ENCODE assay signal across 1 cellular context in genomic region chr6:144619983-144620382, GRCh38.
TF ChIP-seq lines count a peak whose summit lies in the region.

No MANE protein-coding gene starts in this region.

TF ChIP-seq in HEK293, 187 proteins besides CTCF, POLR2A, EP300 and RAD21 (continued from another document and continues in another):
- TF ChIP-seq ZNF48 (tag by site-specific recombination; IDR thresholded peaks at IDR 0.05) (no peak), KLF9 (tag by site-specific recombination; IDR thresholded peaks at IDR 0.05; ENCODE audit: low read depth) (no peak), ZNF707 (tag by site-specific recombination; IDR thresholded peaks at IDR 0.05) (no peak), ZNF792 (tag by site-specific recombination; IDR thresholded peaks at IDR 0.05) (peak; percentile 77; the same call in 1 of the 2 replicates), SP7 (tag by site-specific recombination; IDR thresholded peaks at IDR 0.05) (no peak), ZFP69B (tag by site-specific recombination; IDR thresholded peaks at IDR 0.05) (no peak), ZNF558 (tag by site-specific recombination; IDR thresholded peaks at IDR 0.05) (no peak), ZNF394 (tag by site-specific recombination; IDR thresholded peaks at IDR 0.05; ENCODE audit: borderline replicate concordance) (no peak), ZNF404 (tag by site-specific recombination; IDR thresholded peaks at IDR 0.05) (no peak), ZBTB8A (tag by site-specific recombination; IDR thresholded peaks at IDR 0.05) (0 out of 2 replicates have a peak, but pooled peaks have one; percentile 12), ZFP41 (tag by site-specific recombination; IDR thresholded peaks at IDR 0.05; ENCODE audit: borderline replicate concordance) (no peak), WT1 (tag by site-specific recombination; IDR thresholded peaks at IDR 0.05) (no peak), ZNF391 (tag by site-specific recombination; IDR thresholded peaks at IDR 0.05; ENCODE audit: borderline replicate concordance, low read depth) (no peak), ZNF112 (tag by site-specific recombination; IDR thresholded peaks at IDR 0.05) (no peak), KLF16 (tag by site-specific recombination; IDR thresholded peaks at IDR 0.05) (peak; percentile 81), ZNF398 (tag by site-specific recombination; IDR thresholded peaks at IDR 0.05) (peak; percentile 46; the same call in 1 of the 2 replicates), RBAK (tag by site-specific recombination; IDR thresholded peaks at IDR 0.05) (no peak), ZNF747 (tag by site-specific recombination; IDR thresholded peaks at IDR 0.05) (no peak), ZNF830 (tag by site-specific recombination; IDR thresholded peaks at IDR 0.05; ENCODE audit: low read depth) (no peak), SP2 (tag by site-specific recombination; IDR thresholded peaks at IDR 0.05) (no peak), HOXD13 (CRISPR knock-in tag; IDR thresholded peaks at IDR 0.05; ENCODE audit: borderline replicate concordance) (no peak), ZBTB48 (tag by site-specific recombination; IDR thresholded peaks at IDR 0.05) (no peak), SCRT1 (tag by site-specific recombination; IDR thresholded peaks at IDR 0.05; ENCODE audit: borderline replicate concordance) (peak; percentile 89; the same call in 1 of the 2 replicates), ZNF555 (tag by site-specific recombination; conservative IDR thresholded peaks at IDR 0.05) (no peak), ZNF184 (tag by site-specific recombination; IDR thresholded peaks at IDR 0.05) (no peak), ZNF529 (tag by site-specific recombination; IDR thresholded peaks at IDR 0.05; ENCODE audit: insufficient replicate concordance) (no peak), ZNF16 (tag by site-specific recombination; IDR thresholded peaks at IDR 0.05; ENCODE audit: low read depth) (no peak), TRIM28 (IDR thresholded peaks at IDR 0.05; ENCODE audit: borderline replicate concordance, low read length) (no peak), ZNF426 (tag by site-specific recombination; IDR thresholded peaks at IDR 0.05) (no peak), ZNF654 (tag by site-specific recombination; IDR thresholded peaks at IDR 0.05; ENCODE audit: low read depth) (peak; percentile 8), ZNF645 (tag by site-specific recombination; IDR thresholded peaks at IDR 0.05) (no peak), MZF1 (tag by site-specific recombination; IDR thresholded peaks at IDR 0.05; ENCODE audit: borderline replicate concordance) (no peak), ZNF114 (tag by site-specific recombination; IDR thresholded peaks at IDR 0.05) (no peak), ZIC2 (tag by site-specific recombination; IDR thresholded peaks at IDR 0.05) (no peak), ZNF140 (tag by site-specific recombination; IDR thresholded peaks at IDR 0.05) (no peak), TSHZ1 (tag by site-specific recombination; IDR thresholded peaks at IDR 0.05; ENCODE audit: borderline replicate concordance) (no peak), ZNF76 (tag by site-specific recombination; IDR thresholded peaks at IDR 0.05; ENCODE audit: borderline replicate concordance, low read depth) (no peak), ZBTB44 (tag by site-specific recombination; IDR thresholded peaks at IDR 0.05) (peak; percentile 69; the same call in 1 of the 2 replicates), ZNF169 (tag by site-specific recombination; IDR thresholded peaks at IDR 0.05) (no peak), INSM2 (tag by site-specific recombination; IDR thresholded peaks at IDR 0.05) (no peak), ZNF214 (tag by site-specific recombination; IDR thresholded peaks at IDR 0.05; ENCODE audit: borderline replicate concordance) (no peak), ZNF658 (tag by site-specific recombination; IDR thresholded peaks at IDR 0.05) (no peak), ZNF350 (tag by site-specific recombination; IDR thresholded peaks at IDR 0.05) (no peak), ZNF580 (tag by site-specific recombination; IDR thresholded peaks at IDR 0.05) (peak; percentile 84), ZNF146 (tag by site-specific recombination; IDR thresholded peaks at IDR 0.05) (no peak), ZNF280D (tag by site-specific recombination; IDR thresholded peaks at IDR 0.05) (no peak), ZSCAN30 (tag by site-specific recombination; IDR thresholded peaks at IDR 0.05) (no peak), ZNF585B (tag by site-specific recombination; IDR thresholded peaks at IDR 0.05) (no peak), ZNF544 (tag by site-specific recombination; IDR thresholded peaks at IDR 0.05) (no peak), ZNF24 (tag by site-specific recombination; IDR thresholded peaks at IDR 0.05) (no peak)
- TF ChIP-seq, protein P1, sequence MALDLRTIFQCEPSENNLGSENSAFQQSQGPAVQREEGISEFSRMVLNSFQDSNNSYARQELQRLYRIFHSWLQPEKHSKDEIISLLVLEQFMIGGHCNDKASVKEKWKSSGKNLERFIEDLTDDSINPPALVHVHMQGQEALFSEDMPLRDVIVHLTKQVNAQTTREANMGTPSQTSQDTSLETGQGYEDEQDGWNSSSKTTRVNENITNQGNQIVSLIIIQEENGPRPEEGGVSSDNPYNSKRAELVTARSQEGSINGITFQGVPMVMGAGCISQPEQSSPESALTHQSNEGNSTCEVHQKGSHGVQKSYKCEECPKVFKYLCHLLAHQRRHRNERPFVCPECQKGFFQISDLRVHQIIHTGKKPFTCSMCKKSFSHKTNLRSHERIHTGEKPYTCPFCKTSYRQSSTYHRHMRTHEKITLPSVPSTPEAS (tag by site-specific recombination; IDR thresholded peaks at IDR 0.05), result no peak
- TF ChIP-seq, protein P2, sequence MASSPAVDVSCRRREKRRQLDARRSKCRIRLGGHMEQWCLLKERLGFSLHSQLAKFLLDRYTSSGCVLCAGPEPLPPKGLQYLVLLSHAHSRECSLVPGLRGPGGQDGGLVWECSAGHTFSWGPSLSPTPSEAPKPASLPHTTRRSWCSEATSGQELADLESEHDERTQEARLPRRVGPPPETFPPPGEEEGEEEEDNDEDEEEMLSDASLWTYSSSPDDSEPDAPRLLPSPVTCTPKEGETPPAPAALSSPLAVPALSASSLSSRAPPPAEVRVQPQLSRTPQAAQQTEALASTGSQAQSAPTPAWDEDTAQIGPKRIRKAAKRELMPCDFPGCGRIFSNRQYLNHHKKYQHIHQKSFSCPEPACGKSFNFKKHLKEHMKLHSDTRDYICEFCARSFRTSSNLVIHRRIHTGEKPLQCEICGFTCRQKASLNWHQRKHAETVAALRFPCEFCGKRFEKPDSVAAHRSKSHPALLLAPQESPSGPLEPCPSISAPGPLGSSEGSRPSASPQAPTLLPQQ (tag by site-specific recombination; IDR thresholded peaks at IDR 0.05), result no peak
- TF ChIP-seq, protein P3, sequence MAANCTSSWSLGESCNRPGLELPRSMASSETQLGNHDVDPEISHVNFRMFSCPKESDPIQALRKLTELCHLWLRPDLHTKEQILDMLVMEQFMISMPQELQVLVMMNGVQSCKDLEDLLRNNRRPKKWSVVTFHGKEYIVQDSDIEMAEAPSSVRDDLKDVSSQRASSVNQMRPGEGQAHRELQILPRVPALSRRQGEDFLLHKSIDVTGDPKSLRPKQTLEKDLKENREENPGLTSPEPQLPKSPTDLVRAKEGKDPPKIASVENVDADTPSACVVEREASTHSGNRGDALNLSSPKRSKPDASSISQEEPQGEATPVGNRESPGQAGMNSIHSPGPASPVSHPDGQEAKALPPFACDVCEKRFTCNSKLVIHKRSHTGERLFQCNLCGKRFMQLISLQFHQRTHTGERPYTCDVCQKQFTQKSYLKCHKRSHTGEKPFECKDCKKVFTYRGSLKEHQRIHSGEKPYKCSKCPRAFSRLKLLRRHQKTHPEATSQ (tag by site-specific recombination; IDR thresholded peaks at IDR 0.05), result no peak
